In the genomic region with DNA sequence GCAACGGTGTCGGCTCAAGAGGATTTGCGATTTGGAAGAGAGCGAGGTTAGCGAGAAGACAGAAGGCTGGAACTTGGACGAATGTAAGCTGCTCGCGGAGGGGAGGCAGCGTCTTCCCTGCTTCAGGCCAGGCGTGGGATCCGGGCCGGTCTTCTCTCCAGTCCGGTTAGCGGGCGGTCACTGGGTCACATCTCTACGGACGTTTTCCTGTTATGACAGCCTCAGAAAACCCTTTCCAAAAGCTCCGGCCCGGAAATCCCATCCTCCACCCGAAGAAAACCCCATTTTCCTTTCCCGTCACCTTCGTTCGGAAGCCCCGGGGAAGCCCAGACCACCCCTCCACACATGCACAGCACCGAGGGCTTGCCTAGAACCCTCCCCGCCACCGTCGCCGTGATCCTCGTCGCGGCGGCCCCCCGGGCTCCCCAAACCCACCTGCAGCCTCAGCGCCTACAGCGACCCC, we compare ENCODE assay signal across 8 cellular contexts. TPM values are rescaled to one million over a fixed set of nuclear protein-coding genes. Genes with fewer than 3 reads are reported as not detected.
DNase-seq lines count a peak whose midpoint lies in the region; ATAC-seq and TF ChIP-seq lines count a peak whose summit lies in the region.

No MANE protein-coding gene starts in this region.

- no peaks in the 10 kb centered on the region for H3K9me3 Mint-ChIP-seq in activated naive CD8-positive, alpha-beta T cell treated with anti-CD3 and anti-CD28 coated beads, Interleukin-2, amount 50 U/mL, for 24 hours

- H3K27ac ChIP-seq in HUES48 (ENCODE audit: low read depth, low read length) (peak overlapping the region; percentile 96), right atrium auricular region (peak overlapping the region; percentile 86 to 91)

- H3K9me3 ChIP-seq in HUES48 (ENCODE audit: control insufficient read depth, insufficient read depth, low read length) (no peaks in the 10 kb centered on the region), right atrium auricular region (no peaks in the 10 kb centered on the region)

- H3K4me3 Mint-ChIP-seq in activated naive CD8-positive, alpha-beta T cell treated with anti-CD3 and anti-CD28 coated beads, Interleukin-2, amount 50 U/mL, for 24 hours = peak overlapping the region; percentile 93

- peaks cover 42% of the 10 kb centered on the region for H3K4me1 Mint-ChIP-seq in activated naive CD8-positive, alpha-beta T cell treated with anti-CD3 and anti-CD28 coated beads, Interleukin-2, amount 50 U/mL, for 24 hours

- ATAC-seq in GM19395 (IDR thresholded peaks at IDR 0.05; ENCODE audit: unreplicated experiment) = peak; percentile 28
- ATAC-seq in activated naive CD8-positive, alpha-beta T cell treated with anti-CD3 and anti-CD28 coated beads, Interleukin-2, amount 50 U/mL, for 24 hours = peak; percentile 22

- H3K4me1 ChIP-seq in HUES48 (ENCODE audit: control insufficient read depth, insufficient read depth, low read length) (no peaks in the 10 kb centered on the region), right atrium auricular region (peaks cover 0 to 20% of the 10 kb centered on the region in 2 donors)

- H3K27me3 Mint-ChIP-seq in activated naive CD8-positive, alpha-beta T cell treated with anti-CD3 and anti-CD28 coated beads, Interleukin-2, amount 50 U/mL, for 24 hours = no peaks in the 10 kb centered on the region

- TF ChIP-seq CTCF in right atrium auricular region (IDR thresholded peaks at IDR 0.05) (no peak), retinal pigment epithelial cell (conservative IDR thresholded peaks at IDR 0.05; ENCODE audit: low read depth, low read length) (no peak)

- peak overlapping the region; percentile 98 for H3K27ac Mint-ChIP-seq in activated naive CD8-positive, alpha-beta T cell treated with anti-CD3 and anti-CD28 coated beads, Interleukin-2, amount 50 U/mL, for 24 hours

- H3K4me3 ChIP-seq in HUES48 (ENCODE audit: low read depth, low read length) (peak overlapping the region; percentile 99), right atrium auricular region (peak overlapping the region; percentile 66 to 83), retinal pigment epithelial cell (ENCODE audit: low read length) (peak overlapping the region; percentile 95)

- H3K27me3 ChIP-seq in HUES48 (ENCODE audit: control insufficient read depth, insufficient read depth, low read length) (no peaks in the 10 kb centered on the region), right atrium auricular region (no peaks in the 10 kb centered on the region)

- peak overlapping the region; percentile 97 for H3K9ac ChIP-seq in HUES48 (ENCODE audit: low read depth, low read length)

- peaks cover 28% of the 10 kb centered on the region for H3K36me3 Mint-ChIP-seq in activated naive CD8-positive, alpha-beta T cell treated with anti-CD3 and anti-CD28 coated beads, Interleukin-2, amount 50 U/mL, for 24 hours (ENCODE audit: low read depth)

- H3K36me3 ChIP-seq in HUES48 (ENCODE audit: control insufficient read depth, insufficient read depth, low read length) (peaks cover 55% of the 10 kb centered on the region), right atrium auricular region (peaks cover 21% of the 10 kb centered on the region)

- DNase-seq in COLO829 (ENCODE audit: low spot score) = peak; percentile 40
- no peak for DNase-seq in activated naive CD8-positive, alpha-beta T cell treated with anti-CD3 and anti-CD28 coated beads, Interleukin-2, amount 50 U/mL, for 24 hours
- no peak for DNase-seq in right atrium auricular region (ENCODE audit: low spot score)
- DNase-seq in retinal pigment epithelial cell (ENCODE audit: low read depth) = no peak
- DNase-seq in NCI-H187 treated with DMSO at 0.1 percent for 48 hours (lab: John Stamatoyannopoulos, UW) = no peak
- DNase-seq in HK-2 (ENCODE audit: unreplicated experiment) = no peak

RNA-seq across cellular contexts. Expression of a gene that starts 0.3 kb away (rescaled TPM):
- 1,000 to 10,000 TPM; 1,040 to 1,566 TPM for total RNA-seq in right atrium auricular region

RNA-seq across cellular contexts. Expression of a gene that starts 0.5 kb away (rescaled TPM):
- total RNA-seq in right atrium auricular region = 10 to 100 TPM; 24.4 to 24.8 TPM

RNA-seq across cellular contexts. Expression of a gene that starts 14.9 kb away (rescaled TPM):
- total RNA-seq in right atrium auricular region = 10 to 100 TPM in 1 of 2 donors, 1 to 10 TPM in 1; 9.1 to 17.9 TPM
